In genomic region chr20:39067526-39068216, GRCh38 we compare ENCODE assay signal across 25 cellular contexts.
DNase-seq lines count a peak whose midpoint lies in the region; TF ChIP-seq lines count a peak whose summit lies in the region.
"Had no signal": no experiment of that assay in that cellular context is flagged by ENCODE, and none has a peak within 500 bp of the region (broad histone marks: within the 10 kb centered on the region; RNA-seq: fewer than 3 reads in every experiment).

No MANE protein-coding gene starts in this region.

- no peak overlapping the region for H3K27ac Mint-ChIP-seq in activated CD4-positive, alpha-beta T cell treated with anti-CD3 and anti-CD28 coated beads, Interleukin-2, amount 10 ng/mL, durations not matched to agents 24 days and 14 days
- H3K27ac Mint-ChIP-seq: activated CD8-positive, alpha-beta T cell treated with anti-CD3 and anti-CD28 coated beads for 36 hours; activated naive CD8-positive, alpha-beta T cell; nephron; stimulated activated effector memory CD8-positive, alpha-beta T cell treated with anti-CD3 and anti-CD28 coated beads, Interleukin-12 subunit alpha, Interleukin-12 subunit beta, amount 100 ng/mL, for 72 hours had no signal

- DNase-seq in EH (ENCODE audit: low read depth) (peak; percentile 53), M059J (ENCODE audit: low read depth) (peak; percentile 76), choroid plexus epithelial cell (ENCODE audit: low read depth) (peak; percentile 54), kidney tubule cell (ENCODE audit: low spot score) (peak; percentile 7), PC-9 (no peak)
- no peak for DNase-seq in activated T-cell treated with anti-CD3 and anti-CD28 coated beads, Interleukin-2, amount 50 U/mL, for 1 hour
- no peak for DNase-seq in activated CD4-positive, alpha-beta T cell treated with anti-CD3 and anti-CD28 coated beads, Interleukin-2, amount 10 ng/mL, durations not matched to agents 24 days and 14 days
- no peak for DNase-seq in activated CD4-positive, alpha-beta T cell treated with anti-CD3 and anti-CD28 coated beads for 4 hours
- DNase-seq: activated CD8-positive, alpha-beta T cell treated with anti-CD3 and anti-CD28 coated beads for 36 hours; activated effector memory CD4-positive, alpha-beta T cell treated with Interleukin-2 at 50 U/mL for 16 hours; aorta; DND-41; esophagus squamous epithelium; head of caudate nucleus; lower lobe of right lung; NCI-H774; stimulated activated CD4-positive, alpha-beta T cell treated with anti-CD3 and anti-CD28 coated beads, Interleukin-2, amount 100 ng/mL, for 48 hours; substantia nigra; upper lobe of left lung had no signal

- TF ChIP-seq CTCF in choroid plexus epithelial cell (conservative IDR thresholded peaks at IDR 0.05; ENCODE audit: low read depth, low read length), result no peak
- no peak for TF ChIP-seq CTCF in PC-9 (conservative IDR thresholded peaks at IDR 0.05)

- H3K9me3 Mint-ChIP-seq in activated CD4-positive, alpha-beta T cell treated with anti-CD3 and anti-CD28 coated beads, Interleukin-2, amount 10 ng/mL, durations not matched to agents 24 days and 14 days, result no peaks in the 10 kb centered on the region
- H3K9me3 Mint-ChIP-seq: activated CD8-positive, alpha-beta T cell treated with anti-CD3 and anti-CD28 coated beads for 36 hours had no signal

- no peaks in the 10 kb centered on the region for H3K4me1 ChIP-seq in PC-9 (replicated peaks; ENCODE audit: insufficient read depth)
- H3K4me1 ChIP-seq: esophagus squamous epithelium, lower lobe of right lung, right atrium auricular region, upper lobe of left lung had no signal

- peaks cover 78% of the 10 kb centered on the region for H3K27me3 ChIP-seq in PC-9 (ENCODE audit: insufficient read depth, low read depth)
- H3K27me3 ChIP-seq: right atrium auricular region, upper lobe of left lung had no signal

- CTCF ChIA-PET in PC-9 (lab: Charles Lee), result no interaction called here

- H3K4me3 ChIP-seq in choroid plexus epithelial cell (ENCODE audit: low read depth, low read length), result no peak overlapping the region
- H3K4me3 ChIP-seq in PC-9, result no peak overlapping the region
- H3K4me3 ChIP-seq: esophagus squamous epithelium, lower lobe of right lung, right atrium auricular region, upper lobe of left lung had no signal

- H2AFZ ChIP-seq in PC-9, result no peak overlapping the region

- no peaks in the 10 kb centered on the region for H3K36me3 ChIP-seq in PC-9 (ENCODE audit: low read depth)
- H3K36me3 ChIP-seq: esophagus squamous epithelium, lower lobe of right lung, right atrium auricular region, upper lobe of left lung had no signal

- no peak overlapping the region for H3K27ac ChIP-seq in PC-9
- H3K27ac ChIP-seq: C4-2B, esophagus squamous epithelium, lower lobe of right lung, right atrium auricular region, RWPE1, upper lobe of left lung had no signal

- no peak overlapping the region for H3K4me3 Mint-ChIP-seq in activated CD4-positive, alpha-beta T cell treated with anti-CD3 and anti-CD28 coated beads, Interleukin-2, amount 10 ng/mL, durations not matched to agents 24 days and 14 days
- H3K4me3 Mint-ChIP-seq: activated CD8-positive, alpha-beta T cell treated with anti-CD3 and anti-CD28 coated beads for 36 hours; activated naive CD8-positive, alpha-beta T cell; nephron; stimulated activated effector memory CD8-positive, alpha-beta T cell treated with anti-CD3 and anti-CD28 coated beads, Interleukin-12 subunit alpha, Interleukin-12 subunit beta, amount 100 ng/mL, for 72 hours had no signal

- H3K9me2 ChIP-seq in PC-9 (ENCODE audit: insufficient read depth), result no peaks in the 10 kb centered on the region

- H3K36me3 Mint-ChIP-seq in activated CD4-positive, alpha-beta T cell treated with anti-CD3 and anti-CD28 coated beads, Interleukin-2, amount 10 ng/mL, durations not matched to agents 24 days and 14 days (ENCODE audit: low read depth), result no peaks in the 10 kb centered on the region
- H3K36me3 Mint-ChIP-seq: stimulated activated effector memory CD8-positive, alpha-beta T cell treated with anti-CD3 and anti-CD28 coated beads, Interleukin-12 subunit alpha, Interleukin-12 subunit beta, amount 100 ng/mL, for 72 hours had no signal

- H3K9me3 ChIP-seq in PC-9 (ENCODE audit: insufficient read depth, low read depth), result peaks cover 5% of the 10 kb centered on the region; the same call in 1 of the 2 replicates

- BruUV-seq in PC-9 (replicated peaks; lab: Mats Ljungman, UMichigan), result no TSS peak

- POLR2A ChIA-PET in PC-9 (lab: Charles Lee; ENCODE audit: unreplicated experiment), result interaction anchor here (0.5 kb wide), 1 partner anchor 382 kb away, joined by 4 read pairs; no protein-coding TSS in a partner anchor

- peaks cover 10% of the 10 kb centered on the region for H3K27me3 Mint-ChIP-seq in activated CD4-positive, alpha-beta T cell treated with anti-CD3 and anti-CD28 coated beads, Interleukin-2, amount 10 ng/mL, durations not matched to agents 24 days and 14 days

- H4K20me1 ChIP-seq in PC-9 (ENCODE audit: insufficient read depth), result no peaks in the 10 kb centered on the region

- no peaks in the 10 kb centered on the region for H3K4me1 Mint-ChIP-seq in activated CD4-positive, alpha-beta T cell treated with anti-CD3 and anti-CD28 coated beads, Interleukin-2, amount 10 ng/mL, durations not matched to agents 24 days and 14 days
- H3K4me1 Mint-ChIP-seq: nephron; stimulated activated effector memory CD8-positive, alpha-beta T cell treated with anti-CD3 and anti-CD28 coated beads, Interleukin-12 subunit alpha, Interleukin-12 subunit beta, amount 100 ng/mL, for 72 hours had no signal

- intact Hi-C loops in activated CD4-positive, alpha-beta T cell treated with anti-CD3 and anti-CD28 coated beads, Interleukin-2, amount 10 ng/mL, durations not matched to agents 24 days and 14 days (cut with micrococcal nuclease), result no loop called here
- intact Hi-C loops in PC-9 (cut with micrococcal nuclease; ENCODE audit: unreplicated experiment), result no loop called here

- H3F3A ChIP-seq in PC-9 (ENCODE audit: insufficient read depth, low read depth), result no peaks in the 10 kb centered on the region

- no peak overlapping the region for H3K4me2 ChIP-seq in PC-9

- no peaks in the 10 kb centered on the region for H3K79me2 ChIP-seq in PC-9 (ENCODE audit: low read depth)

Comparison
In these comparisons a context has a peak if more than half of its experiments do, and no peak if none do; other contexts are left out.
1. DNase-seq: peak in EH (single experiment), M059J (single experiment), choroid plexus epithelial cell (single experiment) and kidney tubule cell (single experiment); none in activated T-cell treated with anti-CD3 and anti-CD28 coated beads, Interleukin-2, amount 50 U/mL, for 1 hour (single experiment), activated CD4-positive, alpha-beta T cell treated with anti-CD3 and anti-CD28 coated beads, Interleukin-2, amount 10 ng/mL, durations not matched to agents 24 days and 14 days (single experiment), PC-9 (0 of 2) and activated CD4-positive, alpha-beta T cell treated with anti-CD3 and anti-CD28 coated beads for 4 hours (0 of 2).